12 cellular contexts compared by ENCODE assay signal in the genomic region with DNA sequence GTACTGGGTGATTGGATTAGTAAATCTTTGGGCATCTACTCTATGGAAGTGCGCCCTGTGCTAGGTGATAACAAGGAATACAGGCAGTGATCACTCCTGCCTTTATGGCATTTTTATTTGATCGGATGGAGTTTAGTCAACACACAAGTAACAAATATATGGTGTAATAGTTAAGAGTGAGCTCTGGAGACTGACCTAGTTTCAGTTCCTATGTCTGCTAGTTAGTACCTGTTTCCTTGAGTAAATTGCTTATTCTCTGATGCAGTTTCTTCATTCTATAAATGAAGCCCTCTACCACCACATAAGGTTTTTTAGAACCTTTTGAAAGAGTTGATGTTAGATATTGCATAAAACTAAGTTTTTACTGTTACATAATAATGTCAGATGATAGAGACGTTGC.
DNase-seq lines count a peak whose midpoint lies in the region; ATAC-seq and TF ChIP-seq lines count a peak whose summit lies in the region.
"Had no signal": no experiment of that assay in that cellular context is flagged by ENCODE, and none has a peak within 500 bp of the region (broad histone marks: within the 10 kb centered on the region; RNA-seq: fewer than 3 reads in every experiment).

No MANE protein-coding gene starts in this region.

- H3K4me3 Mint-ChIP-seq in CD14-positive monocyte = no peak overlapping the region
- H3K4me3 Mint-ChIP-seq: nephron had no signal

- peaks cover 0 to 5% (median 0%) of the 10 kb centered on the region in 7 donors for H3K9me3 Mint-ChIP-seq in CD14-positive monocyte

- DNase-seq in CD14-positive monocyte (ENCODE audit: low spot score) = no peak
- peak; percentile 69 for DNase-seq in NOMO-1 treated with dmso at 0.1 percent for 144 hours (lab: John Stamatoyannopoulos, UW; ENCODE audit: unreplicated experiment)
- no peak for DNase-seq in left cardiac atrium
- DNase-seq in PC-9 = no peak
- DNase-seq in NCI-H1048 (lab: John Stamatoyannopoulos, UW) = no peak
- no peak for DNase-seq in dorsolateral prefrontal cortex
- DNase-seq: NCI-H1694 treated with DMSO at 0.1 percent for 48 hours, substantia nigra had no signal

- BruUV-seq in PC-9 (replicated peaks; lab: Mats Ljungman, UMichigan) = no TSS peak

- no peaks in the 10 kb centered on the region for H4K20me1 ChIP-seq in PC-9 (ENCODE audit: insufficient read depth)

- H3K9me2 ChIP-seq in PC-9 (ENCODE audit: insufficient read depth) = no peaks in the 10 kb centered on the region

- no peak overlapping the region for H2AFZ ChIP-seq in PC-9

- intact Hi-C loops in CD14-positive monocyte (cut with micrococcal nuclease) (no loop called here), left cardiac atrium (cut with DNase I) (no loop called here), PC-9 (cut with micrococcal nuclease; ENCODE audit: unreplicated experiment) (no loop called here), dorsolateral prefrontal cortex (cut with DNase I) (no loop called here)

- POLR2A ChIA-PET in PC-9 (lab: Charles Lee; ENCODE audit: unreplicated experiment) = no interaction called here

- TF ChIP-seq CTCF in CD14-positive monocyte (IDR thresholded peaks at IDR 0.05) (no peak), PC-9 (conservative IDR thresholded peaks at IDR 0.05) (no peak), dorsolateral prefrontal cortex (IDR thresholded peaks at IDR 0.05 in 54 of 56, conservative IDR thresholded peaks at IDR 0.05 in 2 of 56; ENCODE audit: low read depth in 1 of 56, partially characterized antibody in 56 of 56) (no peak)

- H3K27me3 Mint-ChIP-seq in CD14-positive monocyte (ENCODE audit: low read depth in 3 of 3) = no peaks in the 10 kb centered on the region

- H3F3A ChIP-seq in PC-9 (ENCODE audit: insufficient read depth, low read depth) = no peaks in the 10 kb centered on the region

- peak overlapping the region in 5 of 7 donors; percentile 50 to 80 (median 68) for H3K27ac Mint-ChIP-seq in CD14-positive monocyte
- H3K27ac Mint-ChIP-seq: nephron had no signal

- H3K4me1 Mint-ChIP-seq in CD14-positive monocyte = peaks cover 21% of the 10 kb centered on the region
- H3K4me1 Mint-ChIP-seq: nephron had no signal

- H3K27ac ChIP-seq in PC-9 (no peak overlapping the region), dorsolateral prefrontal cortex (no peak overlapping the region)
- H3K27ac ChIP-seq: HL-60 had no signal

- H3K36me3 ChIP-seq in PC-9 (ENCODE audit: low read depth) = no peaks in the 10 kb centered on the region

- no peaks in the 10 kb centered on the region for H3K9me3 ChIP-seq in PC-9 (ENCODE audit: insufficient read depth, low read depth)

- 0 out of 2 replicates have a peak, but pooled peaks cover 3% of the 10 kb centered on the region for H3K79me2 ChIP-seq in PC-9 (ENCODE audit: low read depth)

- no peak overlapping the region for H3K4me2 ChIP-seq in PC-9

- no peak overlapping the region for H3K4me3 ChIP-seq in PC-9
- H3K4me3 ChIP-seq in dorsolateral prefrontal cortex = no peak overlapping the region

- CTCF ChIA-PET in PC-9 (lab: Charles Lee) = no interaction called here

- ATAC-seq in GM18868 (IDR thresholded peaks at IDR 0.05; ENCODE audit: unreplicated experiment) (peak; percentile 87), HG02798 (IDR thresholded peaks at IDR 0.05; ENCODE audit: poor library complexity, unreplicated experiment) (peak; percentile 55), left cardiac atrium (no peak)

- H3K27me3 ChIP-seq in PC-9 (ENCODE audit: insufficient read depth, low read depth) (no peaks in the 10 kb centered on the region), dorsolateral prefrontal cortex (no peaks in the 10 kb centered on the region)

- peaks cover 4 to 26% of the 10 kb centered on the region in 2 donors for H3K36me3 Mint-ChIP-seq in CD14-positive monocyte

- no peaks in the 10 kb centered on the region for H3K4me1 ChIP-seq in PC-9 (replicated peaks; ENCODE audit: insufficient read depth)

Comparison
In these comparisons a context has a peak if more than half of its experiments do, and no peak if none do; other contexts are left out.
1. ATAC-seq: peak in GM18868 (single experiment) and HG02798 (single experiment); none in left cardiac atrium (0 of 2).